Comparison of ENCODE assay signal across 18 cellular contexts in the genomic region with DNA sequence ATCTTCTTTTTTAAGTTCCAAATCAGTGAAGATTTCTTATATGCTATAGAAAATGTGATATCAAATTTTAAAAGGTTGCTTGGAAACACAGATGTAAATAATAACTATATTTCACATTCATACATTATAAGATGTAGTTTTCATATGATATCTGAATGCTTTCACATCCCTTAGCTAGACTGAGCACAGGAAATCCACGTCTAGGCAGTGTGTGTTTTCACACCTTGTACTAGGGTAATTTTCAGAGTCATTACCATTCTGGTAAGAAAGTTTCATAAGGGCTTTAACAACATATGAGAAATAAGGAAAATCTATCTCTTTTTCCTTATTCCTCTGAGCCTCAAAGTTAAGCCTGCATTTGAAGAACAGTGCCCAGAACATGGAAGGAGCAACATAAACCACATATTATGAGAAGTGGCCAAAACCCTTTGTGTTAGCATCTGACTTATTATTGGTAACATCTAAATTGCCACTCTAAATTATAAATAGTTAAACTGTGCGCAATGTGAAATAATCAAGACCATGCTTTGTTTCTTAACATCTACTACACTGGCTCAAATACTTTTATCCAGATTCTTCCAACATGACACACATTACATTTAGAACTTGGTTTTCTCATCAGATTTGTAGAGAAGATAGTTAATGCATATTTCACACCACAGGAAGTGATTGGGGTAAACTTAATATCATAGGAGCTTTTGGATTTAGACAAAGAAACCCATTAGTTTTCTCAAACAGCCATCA.
"Had no signal": no experiment of that assay in that cellular context is flagged by ENCODE, and none has a peak within 500 bp of the region (broad histone marks: within the 10 kb centered on the region; RNA-seq: fewer than 3 reads in every experiment).

No MANE protein-coding gene starts in this region.

- H3K27me3 ChIP-seq: esophagus muscularis mucosa, transverse colon, vagina had no signal

- H3K27ac ChIP-seq: coronary artery, esophagus muscularis mucosa, left ventricle myocardium inferior, transverse colon, vagina had no signal

- H3K4me1 Mint-ChIP-seq: nephron had no signal

- H3K4me1 ChIP-seq: esophagus muscularis mucosa, left ventricle myocardium inferior, transverse colon, vagina had no signal

- H3K9me3 ChIP-seq: esophagus muscularis mucosa, left ventricle myocardium inferior, transverse colon, vagina had no signal

- DNase-seq: activated CD4-positive, alpha-beta T cell treated with anti-CD3 and anti-CD28 coated beads for 4 hours; activated naive CD4-positive, alpha-beta T cell treated with anti-CD3 and anti-CD28 coated beads, Interleukin-2, amount 50 U/mL, for 16 hours; amniotic stem cell; central memory CD4-positive, alpha-beta T cell; hippocampal formation; left ventricle myocardium inferior; nucleus accumbens; posterior cingulate gyrus; retina; stimulated activated CD4-positive, alpha-beta T cell treated with anti-CD3 and anti-CD28 coated beads, Interleukin-2, amount 100 ng/mL, for 48 hours; stimulated activated naive CD4-positive, alpha-beta T cell; transverse colon had no signal

- H3K36me3 ChIP-seq: esophagus muscularis mucosa, left ventricle myocardium inferior, transverse colon, vagina had no signal

- H3K4me3 Mint-ChIP-seq: brain, nephron had no signal

- H3K27ac Mint-ChIP-seq: activated T-helper 2 cell treated with anti-CD3 and anti-CD28 coated beads, Interferon-gamma antibody, Interleukin-2, Interleukin-4, amounts not matched to agents 10 μg/mL and 5 μg/mL and 100 μg/mL, durations not matched to agents 14 hours and 24 hours and 36 hours; nephron had no signal

- H3K4me3 ChIP-seq: coronary artery, esophagus muscularis mucosa, left ventricle myocardium inferior, transverse colon, vagina had no signal
